Comparison of ENCODE assay signal across 19 cellular contexts in genomic region chr9:137564817-137565411, GRCh38. TPM values are rescaled to one million over a fixed set of nuclear protein-coding genes. Genes with fewer than 3 reads are reported as not detected.
DNase-seq lines count a peak whose midpoint lies in the region; ATAC-seq lines count a peak whose summit lies in the region.
"Had no signal": no experiment of that assay in that cellular context is flagged by ENCODE, and none has a peak within 500 bp of the region (broad histone marks: within the 10 kb centered on the region; RNA-seq: fewer than 3 reads in every experiment).

No MANE protein-coding gene starts in this region.

- H2AK5ac ChIP-seq in mesenchymal stem cell (ENCODE audit: low read length, severe bottlenecking) = no peak overlapping the region

- H3K27ac ChIP-seq in mesenchymal stem cell (ENCODE audit: low read length, poor library complexity, severe bottlenecking) = no peak overlapping the region
- H3K27ac ChIP-seq: C4-2B, KMS-11 had no signal

- ATAC-seq in activated naive CD8-positive, alpha-beta T cell treated with anti-CD3 and anti-CD28 coated beads, Interleukin-2, amount 10 ng/mL, durations not matched to agents 7 days and 5 days (ENCODE audit: low read depth) = no peak
- ATAC-seq in central memory CD8-positive, alpha-beta T cell (replicated peaks; ENCODE audit: extremely low read depth, poor library complexity, severe bottlenecking) = no peak

- no peak overlapping the region for H3K23ac ChIP-seq in mesenchymal stem cell (ENCODE audit: low read length in 2 of 2)

- POLR2A ChIA-PET in activated naive CD8-positive, alpha-beta T cell treated with anti-CD3 and anti-CD28 coated beads, Interleukin-2, amount 10 ng/mL, durations not matched to agents 7 days and 5 days (lab: Charles Lee) = no interaction called here
- POLR2A ChIA-PET in activated CD4-positive, alpha-beta T cell treated with anti-CD3 and anti-CD28 coated beads, Interleukin-2, amount 10 ng/mL, durations not matched to agents 7 days and 5 days (lab: Charles Lee) = no interaction called here

- H2BK15ac ChIP-seq in mesenchymal stem cell (ENCODE audit: low read depth, poor library complexity, severe bottlenecking) = no peak overlapping the region

- no peak overlapping the region for H4K91ac ChIP-seq in mesenchymal stem cell (ENCODE audit: low read length)

- H3K9me3 ChIP-seq in mesenchymal stem cell (ENCODE audit: control insufficient read depth, low read length) = no peaks in the 10 kb centered on the region
- H3K9me3 ChIP-seq: Caco-2, SK-N-SH had no signal

- no peak overlapping the region for H3K4me3 ChIP-seq in mesenchymal stem cell (ENCODE audit: insufficient read depth in 1 of 2, low read depth in 1 of 2, low read length in 2 of 2)

- H3K14ac ChIP-seq in mesenchymal stem cell (ENCODE audit: low read length in 2 of 2) = no peak overlapping the region

- H3K79me1 ChIP-seq in mesenchymal stem cell (replicated peaks; ENCODE audit: low read length, poor library complexity, severe bottlenecking) = peaks cover 22% of the 10 kb centered on the region

- H4K8ac ChIP-seq in mesenchymal stem cell (ENCODE audit: low read length) = no peak overlapping the region

- no peak overlapping the region for H2BK5ac ChIP-seq in mesenchymal stem cell (ENCODE audit: low read depth, low read length, poor library complexity, severe bottlenecking)

- H3K36me3 Mint-ChIP-seq in activated naive CD8-positive, alpha-beta T cell treated with anti-CD3 and anti-CD28 coated beads, Interleukin-2, amount 10 ng/mL, durations not matched to agents 7 days and 5 days = peaks cover 15% of the 10 kb centered on the region
- H3K36me3 Mint-ChIP-seq in activated naive CD8-positive, alpha-beta T cell treated with anti-CD3 and anti-CD28 coated beads for 36 hours = peaks cover 20% of the 10 kb centered on the region
- H3K36me3 Mint-ChIP-seq in central memory CD8-positive, alpha-beta T cell (ENCODE audit: insufficient read depth) = peaks cover 21% of the 10 kb centered on the region
- H3K36me3 Mint-ChIP-seq in activated CD4-positive, alpha-beta T cell treated with anti-CD3 and anti-CD28 coated beads, Interleukin-2, amount 10 ng/mL, durations not matched to agents 7 days and 5 days (ENCODE audit: low read depth) = peaks cover 17% of the 10 kb centered on the region

- H3K4me1 Mint-ChIP-seq in activated naive CD8-positive, alpha-beta T cell treated with anti-CD3 and anti-CD28 coated beads, Interleukin-2, amount 10 ng/mL, durations not matched to agents 7 days and 5 days = peaks cover 9% of the 10 kb centered on the region
- no peaks in the 10 kb centered on the region for H3K4me1 Mint-ChIP-seq in activated naive CD8-positive, alpha-beta T cell treated with anti-CD3 and anti-CD28 coated beads for 36 hours
- peaks cover 15% of the 10 kb centered on the region for H3K4me1 Mint-ChIP-seq in central memory CD8-positive, alpha-beta T cell
- peaks cover 4% of the 10 kb centered on the region for H3K4me1 Mint-ChIP-seq in activated CD4-positive, alpha-beta T cell treated with anti-CD3 and anti-CD28 coated beads, Interleukin-2, amount 10 ng/mL, durations not matched to agents 7 days and 5 days
- H3K4me1 Mint-ChIP-seq: H9 had no signal

- peaks cover 46 to 48% of the 10 kb centered on the region in 2 experiments for H3K36me3 ChIP-seq in mesenchymal stem cell (ENCODE audit: control insufficient read depth in 1 of 2, insufficient read depth in 2 of 2, low read depth in 1 of 2, low read length in 2 of 2)

- no peak overlapping the region for H2BK12ac ChIP-seq in mesenchymal stem cell (ENCODE audit: low read length in 2 of 2)

- no peaks in the 10 kb centered on the region for H3K27me3 ChIP-seq in mesenchymal stem cell (ENCODE audit: control insufficient read depth in 1 of 2, insufficient read depth in 1 of 2, low read length in 2 of 2)

- H3K9ac ChIP-seq in mesenchymal stem cell (ENCODE audit: low read length) = no peak overlapping the region
- H3K9ac ChIP-seq: KMS-11, SK-N-SH had no signal

- WGBS in mesenchymal stem cell = 93% methylated on average over 18 of the region's 18 CpGs

- H3K27me3 Mint-ChIP-seq in activated naive CD8-positive, alpha-beta T cell treated with anti-CD3 and anti-CD28 coated beads, Interleukin-2, amount 10 ng/mL, durations not matched to agents 7 days and 5 days = no peaks in the 10 kb centered on the region
- no peaks in the 10 kb centered on the region for H3K27me3 Mint-ChIP-seq in activated naive CD8-positive, alpha-beta T cell treated with anti-CD3 and anti-CD28 coated beads for 36 hours
- H3K27me3 Mint-ChIP-seq in central memory CD8-positive, alpha-beta T cell = no peaks in the 10 kb centered on the region
- no peaks in the 10 kb centered on the region for H3K27me3 Mint-ChIP-seq in activated CD4-positive, alpha-beta T cell treated with anti-CD3 and anti-CD28 coated beads, Interleukin-2, amount 10 ng/mL, durations not matched to agents 7 days and 5 days

- peak overlapping the region; percentile 61 for H3K27ac Mint-ChIP-seq in activated naive CD8-positive, alpha-beta T cell treated with anti-CD3 and anti-CD28 coated beads, Interleukin-2, amount 10 ng/mL, durations not matched to agents 7 days and 5 days
- no peak overlapping the region for H3K27ac Mint-ChIP-seq in activated naive CD8-positive, alpha-beta T cell treated with anti-CD3 and anti-CD28 coated beads for 36 hours
- H3K27ac Mint-ChIP-seq in central memory CD8-positive, alpha-beta T cell (ENCODE audit: low read depth) = peak overlapping the region; percentile 86
- no peak overlapping the region for H3K27ac Mint-ChIP-seq in activated CD4-positive, alpha-beta T cell treated with anti-CD3 and anti-CD28 coated beads, Interleukin-2, amount 10 ng/mL, durations not matched to agents 7 days and 5 days
- H3K27ac Mint-ChIP-seq: H9 had no signal

- H2AFZ ChIP-seq in mesenchymal stem cell (ENCODE audit: low read depth, low read length) = no peak overlapping the region

- no peak overlapping the region for H3K4ac ChIP-seq in mesenchymal stem cell (ENCODE audit: low read depth in 1 of 2, low read length in 2 of 2)

- no peak overlapping the region for H3K18ac ChIP-seq in mesenchymal stem cell (ENCODE audit: low read depth in 1 of 2, low read length in 2 of 2)

- H3K9me3 Mint-ChIP-seq in activated naive CD8-positive, alpha-beta T cell treated with anti-CD3 and anti-CD28 coated beads, Interleukin-2, amount 10 ng/mL, durations not matched to agents 7 days and 5 days = no peaks in the 10 kb centered on the region
- no peaks in the 10 kb centered on the region for H3K9me3 Mint-ChIP-seq in activated naive CD8-positive, alpha-beta T cell treated with anti-CD3 and anti-CD28 coated beads for 36 hours
- H3K9me3 Mint-ChIP-seq in central memory CD8-positive, alpha-beta T cell = no peaks in the 10 kb centered on the region
- no peaks in the 10 kb centered on the region for H3K9me3 Mint-ChIP-seq in activated CD4-positive, alpha-beta T cell treated with anti-CD3 and anti-CD28 coated beads, Interleukin-2, amount 10 ng/mL, durations not matched to agents 7 days and 5 days
- H3K9me3 Mint-ChIP-seq: H9 had no signal

- no peak overlapping the region for H3K4me2 ChIP-seq in mesenchymal stem cell (ENCODE audit: low read length, poor library complexity, severe bottlenecking)
- H3K4me2 ChIP-seq: KMS-11, SK-N-SH had no signal

- no peak overlapping the region for H2BK120ac ChIP-seq in mesenchymal stem cell (ENCODE audit: low read depth, low read length)

- no peak for DNase-seq in activated naive CD8-positive, alpha-beta T cell treated with anti-CD3 and anti-CD28 coated beads, Interleukin-2, amount 10 ng/mL, durations not matched to agents 7 days and 5 days
- no peak for DNase-seq in activated naive CD8-positive, alpha-beta T cell treated with anti-CD3 and anti-CD28 coated beads for 36 hours
- DNase-seq in RKO (ENCODE audit: low spot score) (peak; percentile 58), mesenchymal stem cell (no peak), cortex of kidney (lab: John Stamatoyannopoulos, UW) (no peak)
- no peak for DNase-seq in central memory CD8-positive, alpha-beta T cell (ENCODE audit: low spot score in 2 of 2)
- no peak for DNase-seq in activated CD4-positive, alpha-beta T cell treated with anti-CD3 and anti-CD28 coated beads, Interleukin-2, amount 10 ng/mL, durations not matched to agents 7 days and 5 days
- DNase-seq: Caco-2, GDM1, H9, NCI-H1436 treated with DMSO at 0.1 percent for 48 hours, NCI-H2081, NCI-H446 treated with DMSO at 0.1 percent for 48 hours, NCI-H69, SHP77 treated with DMSO at 0.1 percent for 48 hours, SK-N-SH had no signal

- H3K4me1 ChIP-seq in mesenchymal stem cell (ENCODE audit: control insufficient read depth, insufficient read depth, low read depth, low read length) = peaks cover 2% of the 10 kb centered on the region
- H3K4me1 ChIP-seq: Caco-2 had no signal

- CTCF ChIA-PET in activated CD4-positive, alpha-beta T cell treated with anti-CD3 and anti-CD28 coated beads, Interleukin-2, amount 10 ng/mL, durations not matched to agents 7 days and 5 days (lab: Charles Lee) = interaction anchor here (1.0 kb wide), 1 partner anchor 15 kb away, joined by 3 read pairs; no protein-coding TSS in a partner anchor

- no peak overlapping the region for H3K4me3 Mint-ChIP-seq in activated naive CD8-positive, alpha-beta T cell treated with anti-CD3 and anti-CD28 coated beads, Interleukin-2, amount 10 ng/mL, durations not matched to agents 7 days and 5 days
- no peak overlapping the region for H3K4me3 Mint-ChIP-seq in activated naive CD8-positive, alpha-beta T cell treated with anti-CD3 and anti-CD28 coated beads for 36 hours
- no peak overlapping the region for H3K4me3 Mint-ChIP-seq in central memory CD8-positive, alpha-beta T cell
- no peak overlapping the region for H3K4me3 Mint-ChIP-seq in activated CD4-positive, alpha-beta T cell treated with anti-CD3 and anti-CD28 coated beads, Interleukin-2, amount 10 ng/mL, durations not matched to agents 7 days and 5 days
- H3K4me3 Mint-ChIP-seq: H9 had no signal

RNA-seq across cellular contexts. Expression of gene MRPL41, which starts 13.2 kb away (rescaled TPM):
- total RNA-seq in activated naive CD8-positive, alpha-beta T cell treated with anti-CD3 and anti-CD28 coated beads, Interleukin-2, amount 10 ng/mL, durations not matched to agents 7 days and 5 days = 10 to 100 TPM; 58.8 to 64.4 TPM
- 10 to 100 TPM; 54.6 to 54.9 TPM for total RNA-seq in activated naive CD8-positive, alpha-beta T cell treated with anti-CD3 and anti-CD28 coated beads for 36 hours
- 57.4 TPM for polyA plus RNA-seq in mesenchymal stem cell (2013, experiment 1 of 2)
- 58.2 TPM for polyA plus RNA-seq in mesenchymal stem cell (2013, experiment 2 of 2)
- 10 to 100 TPM; 30.2 to 37.1 TPM for total RNA-seq in activated CD4-positive, alpha-beta T cell treated with anti-CD3 and anti-CD28 coated beads, Interleukin-2, amount 10 ng/mL, durations not matched to agents 7 days and 5 days

RNA-seq across cellular contexts. Expression of gene DPH7, which starts 13.8 kb away (rescaled TPM):
- total RNA-seq in activated naive CD8-positive, alpha-beta T cell treated with anti-CD3 and anti-CD28 coated beads, Interleukin-2, amount 10 ng/mL, durations not matched to agents 7 days and 5 days = 10 to 100 TPM; 49.1 to 49.2 TPM
- total RNA-seq in activated naive CD8-positive, alpha-beta T cell treated with anti-CD3 and anti-CD28 coated beads for 36 hours = 10 to 100 TPM; 31.7 to 33.7 TPM
- polyA plus RNA-seq in mesenchymal stem cell (2013, experiment 1 of 2) = 14.4 TPM
- 14.8 TPM for polyA plus RNA-seq in mesenchymal stem cell (2013, experiment 2 of 2)
- 10 to 100 TPM; 31.1 to 34.4 TPM for total RNA-seq in activated CD4-positive, alpha-beta T cell treated with anti-CD3 and anti-CD28 coated beads, Interleukin-2, amount 10 ng/mL, durations not matched to agents 7 days and 5 days

RNA-seq across cellular contexts. Expression of gene PNPLA7, which starts 14.7 kb away (rescaled TPM):
- 1 to 10 TPM; 5.6 to 7.0 TPM for total RNA-seq in activated naive CD8-positive, alpha-beta T cell treated with anti-CD3 and anti-CD28 coated beads, Interleukin-2, amount 10 ng/mL, durations not matched to agents 7 days and 5 days
- total RNA-seq in activated naive CD8-positive, alpha-beta T cell treated with anti-CD3 and anti-CD28 coated beads for 36 hours = 1 to 10 TPM; 2.5 to 2.9 TPM
- 1.1 TPM for polyA plus RNA-seq in mesenchymal stem cell (2013, experiment 1 of 2)
- polyA plus RNA-seq in mesenchymal stem cell (2013, experiment 2 of 2) = 1.2 TPM
- total RNA-seq in activated CD4-positive, alpha-beta T cell treated with anti-CD3 and anti-CD28 coated beads, Interleukin-2, amount 10 ng/mL, durations not matched to agents 7 days and 5 days = 1 to 10 TPM; 3.8 to 4.4 TPM
- total RNA-seq: RPMI7951 had no signal

RNA-seq across cellular contexts. Expression of gene ZMYND19, which starts 25.4 kb away (rescaled TPM):
- total RNA-seq in activated naive CD8-positive, alpha-beta T cell treated with anti-CD3 and anti-CD28 coated beads, Interleukin-2, amount 10 ng/mL, durations not matched to agents 7 days and 5 days = 10 to 100 TPM; 31.3 to 33.0 TPM
- 10 to 100 TPM; 55.6 to 56.4 TPM for total RNA-seq in activated naive CD8-positive, alpha-beta T cell treated with anti-CD3 and anti-CD28 coated beads for 36 hours
- 13.6 TPM for polyA plus RNA-seq in mesenchymal stem cell (2013, experiment 1 of 2)
- 13.2 TPM for polyA plus RNA-seq in mesenchymal stem cell (2013, experiment 2 of 2)
- 10 to 100 TPM; 24.7 to 26.5 TPM for total RNA-seq in activated CD4-positive, alpha-beta T cell treated with anti-CD3 and anti-CD28 coated beads, Interleukin-2, amount 10 ng/mL, durations not matched to agents 7 days and 5 days

RNA-seq across cellular contexts. Expression of gene ARRDC1, which starts 40.6 kb away (rescaled TPM):
- total RNA-seq in activated naive CD8-positive, alpha-beta T cell treated with anti-CD3 and anti-CD28 coated beads, Interleukin-2, amount 10 ng/mL, durations not matched to agents 7 days and 5 days = 10 to 100 TPM; 62.8 to 64.6 TPM
- 10 to 100 TPM; 28.6 to 29.3 TPM for total RNA-seq in activated naive CD8-positive, alpha-beta T cell treated with anti-CD3 and anti-CD28 coated beads for 36 hours
- 18.4 TPM for polyA plus RNA-seq in mesenchymal stem cell (2013, experiment 1 of 2)
- polyA plus RNA-seq in mesenchymal stem cell (2013, experiment 2 of 2) = 19.8 TPM
- total RNA-seq in activated CD4-positive, alpha-beta T cell treated with anti-CD3 and anti-CD28 coated beads, Interleukin-2, amount 10 ng/mL, durations not matched to agents 7 days and 5 days = 10 to 100 TPM; 52.4 to 64.2 TPM

Comparison
In these comparisons a context has a peak if more than half of its experiments do, and no peak if none do; other contexts are left out.
1. H3K27ac Mint-ChIP-seq: peak in activated naive CD8-positive, alpha-beta T cell treated with anti-CD3 and anti-CD28 coated beads, Interleukin-2, amount 10 ng/mL, durations not matched to agents 7 days and 5 days (single experiment) and central memory CD8-positive, alpha-beta T cell (single experiment); none in activated naive CD8-positive, alpha-beta T cell treated with anti-CD3 and anti-CD28 coated beads for 36 hours (single experiment) and activated CD4-positive, alpha-beta T cell treated with anti-CD3 and anti-CD28 coated beads, Interleukin-2, amount 10 ng/mL, durations not matched to agents 7 days and 5 days (single experiment).